In genomic region chr12:26119391-26119981, GRCh38 we compare ENCODE assay signal across 8 cellular contexts. TPM values are rescaled to one million over a fixed set of nuclear protein-coding genes. Genes with fewer than 3 reads are reported as not detected.
DNase-seq lines count a peak whose midpoint lies in the region; ATAC-seq and TF ChIP-seq lines count a peak whose summit lies in the region.

No MANE protein-coding gene starts in this region.

- H3K9ac ChIP-seq in OCI-LY1 (ENCODE audit: low read length), result no peak overlapping the region

- peaks cover 16% of the 10 kb centered on the region for H3K4me1 ChIP-seq in OCI-LY1 (ENCODE audit: insufficient read depth, low read length, severe bottlenecking)

- no peaks in the 10 kb centered on the region for H3K9me2 ChIP-seq in OCI-LY1 (ENCODE audit: low read depth, low read length)

- no peaks in the 10 kb centered on the region for H3K36me3 Mint-ChIP-seq in nephron progenitor cell (ENCODE audit: low read depth)

- peaks cover under 1% of the 10 kb centered on the region; the same call in 1 of the 2 replicates for H3K27me3 ChIP-seq in OCI-LY1 (ENCODE audit: insufficient read depth, low read length)

- no peaks in the 10 kb centered on the region for H3K79me2 ChIP-seq in OCI-LY1 (ENCODE audit: insufficient read depth, low read length)

- DNase-seq in DMS114 treated with DMSO at 0.1 percent for 48 hours (lab: John Stamatoyannopoulos, UW; ENCODE audit: unreplicated experiment) (peak; percentile 79), HEK293T (ENCODE audit: extremely low spot score) (peak; percentile 20), dermis microvascular lymphatic vessel endothelial cell (ENCODE audit: low read depth in 2 of 2) (peak; percentile 49 to 68), nephron progenitor cell (no peak), NCI-H2227 treated with DMSO at 0.1 percent for 48 hours (lab: John Stamatoyannopoulos, UW) (no peak)
- no peak for DNase-seq in stimulated activated naive CD4-positive, alpha-beta T cell treated with Interleukin-2 at 50 U/mL for 16 hours (lab: John Stamatoyannopoulos, UW)

- ATAC-seq in GM21367 (IDR thresholded peaks at IDR 0.05; ENCODE audit: unreplicated experiment), result no peak

- POLR2A ChIA-PET in HEK293T (lab: Yijun Ruan, JAX), result interaction anchor here (0.7 kb wide), 1 partner anchor 179 kb away, joined by 3 read pairs; no protein-coding TSS in a partner anchor

- no peak overlapping the region for H3K27ac Mint-ChIP-seq in nephron progenitor cell

- CTCF ChIA-PET in HEK293T (lab: Yijun Ruan, JAX), result interaction anchor here (0.7 to 1.4 kb wide), 6 partner anchors 10 to 495 kb away, joined by 3 to 7 read pairs (median 4); no protein-coding TSS in a partner anchor

- no peaks in the 10 kb centered on the region for H3K36me3 ChIP-seq in OCI-LY1 (ENCODE audit: insufficient read depth, low read length)

- no peak overlapping the region for H3K4me3 Mint-ChIP-seq in nephron progenitor cell

- H2AFZ ChIP-seq in OCI-LY1 (ENCODE audit: low read length), result no peak overlapping the region

- no peaks in the 10 kb centered on the region for H4K20me1 ChIP-seq in OCI-LY1 (ENCODE audit: insufficient read depth, low read length)

- no peaks in the 10 kb centered on the region for H3K9me3 Mint-ChIP-seq in nephron progenitor cell

- no peak overlapping the region for H3K4me3 ChIP-seq in OCI-LY1 (ENCODE audit: low read depth, low read length, poor library complexity, severe bottlenecking)

- no peak overlapping the region for H3K4me2 ChIP-seq in OCI-LY1 (ENCODE audit: low read length)

- H3K9me3 ChIP-seq in OCI-LY1 (ENCODE audit: low read length), result no peaks in the 10 kb centered on the region

- no peak overlapping the region for H3K27ac ChIP-seq in OCI-LY1 (ENCODE audit: low read depth, low read length, poor library complexity, severe bottlenecking)

- peak; percentile 58 for TF ChIP-seq CTCF in OCI-LY1 (IDR thresholded peaks at IDR 0.05; ENCODE audit: low read length)
- TF ChIP-seq CTCF in nephron progenitor cell (IDR thresholded peaks at IDR 0.05), result peak; percentile 24

- H3K27me3 Mint-ChIP-seq in nephron progenitor cell (ENCODE audit: low read depth, poor library complexity), result peaks cover 84% of the 10 kb centered on the region

- no peaks in the 10 kb centered on the region for H3F3A ChIP-seq in OCI-LY1 (ENCODE audit: insufficient read depth, low read length)

- H3K4me1 Mint-ChIP-seq in nephron progenitor cell, result peaks cover 27% of the 10 kb centered on the region

TF ChIP-seq in HEK293T, 16 proteins besides CTCF, POLR2A, EP300 and RAD21:
- TF ChIP-seq ELF4 (IDR thresholded peaks at IDR 0.05) (no peak), SUZ12 (IDR thresholded peaks at IDR 0.05) (no peak), FOXA1 (IDR thresholded peaks at IDR 0.05) (no peak), FOXK2 (IDR thresholded peaks at IDR 0.05) (no peak), L3MBTL2 (conservative IDR thresholded peaks at IDR 0.05) (no peak), CTBP1 (IDR thresholded peaks at IDR 0.05; ENCODE audit: borderline replicate concordance) (no peak), FOXM1 (IDR thresholded peaks at IDR 0.05; ENCODE audit: borderline replicate concordance) (no peak), HDGF (IDR thresholded peaks at IDR 0.05; ENCODE audit: borderline replicate concordance) (no peak), NFRKB (IDR thresholded peaks at IDR 0.05) (no peak), BHLHE40 (IDR thresholded peaks at IDR 0.05; ENCODE audit: borderline replicate concordance) (no peak), ZNF384 (IDR thresholded peaks at IDR 0.05) (no peak), ARNT (IDR thresholded peaks at IDR 0.05) (no peak), PKNOX1 (IDR thresholded peaks at IDR 0.05) (no peak), SP1 (IDR thresholded peaks at IDR 0.05) (no peak), LEF1 (IDR thresholded peaks at IDR 0.05; ENCODE audit: borderline replicate concordance) (no peak), TARDBP (IDR thresholded peaks at IDR 0.05) (no peak)
TF ChIP-seq in HEK293T: peak in this region for 0.

RNA-seq across cellular contexts. Expression of gene BHLHE41, which starts 5.4 kb away (rescaled TPM):
- total RNA-seq in dermis microvascular lymphatic vessel endothelial cell, result under 0.01 and 0.13 TPM in 2 replicates

Comparison
In these comparisons a context has a peak if more than half of its experiments do, and no peak if none do; other contexts are left out.
1. DNase-seq: peak in DMS114 treated with DMSO at 0.1 percent for 48 hours (single experiment), HEK293T (single experiment) and dermis microvascular lymphatic vessel endothelial cell (2 of 2); none in nephron progenitor cell (single experiment), stimulated activated naive CD4-positive, alpha-beta T cell treated with Interleukin-2 at 50 U/mL for 16 hours (single experiment) and NCI-H2227 treated with DMSO at 0.1 percent for 48 hours (single experiment).